ENCODE assay signal across 10 cellular contexts in the genomic region with DNA sequence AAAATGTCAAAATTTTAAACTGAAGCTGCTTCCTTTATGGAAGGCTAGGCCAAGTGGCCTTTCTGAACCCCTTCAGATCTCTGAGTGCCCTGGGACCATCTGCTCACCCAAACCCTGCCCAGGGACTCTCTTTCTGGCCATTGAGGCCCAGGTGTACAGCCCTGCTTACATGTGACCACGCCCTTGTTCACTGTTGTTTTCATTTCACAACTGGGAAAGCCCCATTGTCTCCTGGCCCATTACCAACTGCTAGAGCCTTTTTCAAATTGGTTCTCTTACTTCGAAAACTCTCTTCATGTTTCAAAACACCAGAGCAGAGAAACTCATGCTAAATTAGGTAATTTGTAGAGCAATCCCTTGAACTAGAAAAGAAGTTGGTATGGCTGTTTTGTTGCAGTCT.
DNase-seq lines count a peak whose midpoint lies in the region; ATAC-seq and TF ChIP-seq lines count a peak whose summit lies in the region.
"Had no signal": no experiment of that assay in that cellular context is flagged by ENCODE, and none has a peak within 500 bp of the region (broad histone marks: within the 10 kb centered on the region; RNA-seq: fewer than 3 reads in every experiment).

No MANE protein-coding gene starts in this region.

- no peak overlapping the region for H3K27ac ChIP-seq in prostate gland

- no peak overlapping the region for H3K4me3 ChIP-seq in prostate gland
- H3K4me3 ChIP-seq: K562 had no signal

- H3K27me3 ChIP-seq in prostate gland (replicated peaks; ENCODE audit: insufficient read depth) = no peaks in the 10 kb centered on the region

- no peaks in the 10 kb centered on the region for H3K36me3 ChIP-seq in prostate gland

- H3K4me1 Mint-ChIP-seq in activated CD4-positive, alpha-beta T cell treated with anti-CD3 and anti-CD28 coated beads, Interleukin-2, amount 10 ng/mL, durations not matched to agents 7 days and 5 days = peaks cover 18% of the 10 kb centered on the region

- H3K36me3 Mint-ChIP-seq in activated CD4-positive, alpha-beta T cell treated with anti-CD3 and anti-CD28 coated beads, Interleukin-2, amount 10 ng/mL, durations not matched to agents 7 days and 5 days (ENCODE audit: low read depth) = no peaks in the 10 kb centered on the region

- no peaks in the 10 kb centered on the region for H3K4me1 ChIP-seq in prostate gland (replicated peaks)

- ATAC-seq in HG02623 (IDR thresholded peaks at IDR 0.05; ENCODE audit: unreplicated experiment) = peak; percentile 87
- ATAC-seq: K562 had no signal

- no peak for TF ChIP-seq CTCF in prostate gland (IDR thresholded peaks at IDR 0.05)

- no peaks in the 10 kb centered on the region for H3K9me3 ChIP-seq in prostate gland

- H3K27me3 Mint-ChIP-seq in activated CD4-positive, alpha-beta T cell treated with anti-CD3 and anti-CD28 coated beads, Interleukin-2, amount 10 ng/mL, durations not matched to agents 7 days and 5 days = no peaks in the 10 kb centered on the region

- TF ChIP-seq POLR2A in prostate gland (IDR thresholded peaks at IDR 0.05) = no peak

- H3K4me3 Mint-ChIP-seq in activated CD4-positive, alpha-beta T cell treated with anti-CD3 and anti-CD28 coated beads, Interleukin-2, amount 10 ng/mL, durations not matched to agents 7 days and 5 days = no peak overlapping the region

- CTCF ChIA-PET in activated CD4-positive, alpha-beta T cell treated with anti-CD3 and anti-CD28 coated beads, Interleukin-2, amount 10 ng/mL, durations not matched to agents 7 days and 5 days (lab: Charles Lee) = no interaction called here

- no peaks in the 10 kb centered on the region for H3K9me3 Mint-ChIP-seq in activated CD4-positive, alpha-beta T cell treated with anti-CD3 and anti-CD28 coated beads, Interleukin-2, amount 10 ng/mL, durations not matched to agents 7 days and 5 days

- intact Hi-C loops in prostate gland (cut with DNase I) = no loop called here

- peak overlapping the region; percentile 28 for H3K27ac Mint-ChIP-seq in activated CD4-positive, alpha-beta T cell treated with anti-CD3 and anti-CD28 coated beads, Interleukin-2, amount 10 ng/mL, durations not matched to agents 7 days and 5 days

- POLR2A ChIA-PET in activated CD4-positive, alpha-beta T cell treated with anti-CD3 and anti-CD28 coated beads, Interleukin-2, amount 10 ng/mL, durations not matched to agents 7 days and 5 days (lab: Charles Lee) = no interaction called here

- WGBS in prostate gland = 50% methylated on average over 2 of the region's 2 CpGs

- no peak for DNase-seq in activated CD4-positive, alpha-beta T cell treated with anti-CD3 and anti-CD28 coated beads, Interleukin-2, amount 10 ng/mL, durations not matched to agents 7 days and 5 days
- DNase-seq in activated CD4-positive, alpha-beta T cell treated with anti-CD3 and anti-CD28 coated beads for 1 hour = no peak
- DNase-seq in RPMI7951 (ENCODE audit: low read depth) (peak; percentile 20), prostate gland (ENCODE audit: low spot score) (peak; percentile 23), HCEC 1CT (no peak), globus pallidus (ENCODE audit: low spot score) (no peak), DMS 273 (lab: John Stamatoyannopoulos, UW; ENCODE audit: unreplicated experiment) (no peak)
- DNase-seq: activated CD4-positive, alpha-beta T cell treated with anti-CD3 and anti-CD28 coated beads, Interleukin-2, amount 50 U/mL, for 4 hours had no signal

Comparison
In these comparisons a context has a peak if more than half of its experiments do, and no peak if none do; other contexts are left out.
1. DNase-seq: peak in RPMI7951 (single experiment) and prostate gland (single experiment); none in activated CD4-positive, alpha-beta T cell treated with anti-CD3 and anti-CD28 coated beads, Interleukin-2, amount 10 ng/mL, durations not matched to agents 7 days and 5 days (single experiment), activated CD4-positive, alpha-beta T cell treated with anti-CD3 and anti-CD28 coated beads for 1 hour (single experiment), HCEC 1CT (single experiment), globus pallidus (single experiment) and DMS 273 (single experiment).